Comparison of ENCODE assay signal across 9 cellular contexts in the genomic region with DNA sequence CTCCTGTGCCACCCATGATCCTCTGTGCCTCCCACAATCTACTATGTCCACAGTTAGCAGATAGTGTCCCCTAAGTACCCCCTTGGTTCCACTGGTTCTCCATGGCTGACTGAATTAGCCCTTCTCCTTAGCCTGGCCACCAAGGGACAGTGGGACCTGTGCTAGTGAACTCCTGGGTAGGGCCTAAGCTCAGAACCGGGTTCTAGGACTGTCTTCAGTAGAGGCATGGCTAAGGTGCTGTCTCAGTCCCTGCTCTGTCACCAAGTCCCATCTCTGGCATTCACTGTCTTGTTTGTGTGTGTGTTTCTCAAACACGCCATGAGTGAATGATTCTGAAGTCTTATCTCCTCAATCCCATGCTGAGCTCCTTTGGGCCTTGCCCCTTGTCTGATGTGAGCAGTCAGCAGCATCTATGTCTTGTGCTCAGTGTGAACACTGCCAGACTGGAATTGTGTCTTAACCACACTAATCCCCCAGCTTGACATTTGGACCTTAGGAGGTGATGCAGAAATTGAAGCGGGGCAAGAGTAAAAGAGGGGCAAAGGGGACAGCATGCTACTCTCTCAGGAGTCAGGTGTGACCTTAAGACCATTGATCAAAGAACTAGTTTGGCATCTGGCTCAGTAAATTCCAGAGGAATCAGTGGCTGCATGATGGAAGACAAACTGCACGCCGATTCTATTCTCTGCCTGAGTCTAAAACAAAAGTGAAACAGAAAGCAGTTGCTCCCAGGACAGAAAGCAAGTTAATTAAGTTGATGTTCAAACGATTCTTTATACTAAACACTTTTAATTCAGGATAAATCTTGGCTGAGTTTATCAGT.
DNase-seq lines count a peak whose midpoint lies in the region; TF ChIP-seq lines count a peak whose summit lies in the region.
"Had no signal": no experiment of that assay in that cellular context is flagged by ENCODE, and none has a peak within 500 bp of the region (broad histone marks: within the 10 kb centered on the region; RNA-seq: fewer than 3 reads in every experiment).

No MANE protein-coding gene starts in this region.

- H3K9me3 ChIP-seq in prostate gland = no peaks in the 10 kb centered on the region
- H3K9me3 ChIP-seq: neutrophil had no signal

- H3K4me3 ChIP-seq in GM12865 (ENCODE audit: low read depth, low read length) (no peak overlapping the region), skin epidermis (peak overlapping the region in 5 of 7 experiments; percentile 1 to 26 (median 10)), prostate gland (peak overlapping the region in 1 of 2 donors; percentile 6)

- intact Hi-C loops in prostate gland (cut with DNase I) = no loop called here

- H3K27me3 ChIP-seq in prostate gland (replicated peaks; ENCODE audit: insufficient read depth) = no peaks in the 10 kb centered on the region
- H3K27me3 ChIP-seq: neutrophil had no signal

- no peaks in the 10 kb centered on the region for H3K4me1 ChIP-seq in prostate gland (replicated peaks)

- in situ Hi-C loops in KBM-7 (cut with MboI; ENCODE audit: low pct_unique_long_range_greater_than_20kb, low sequenced_read_pairs) = no loop called here

- H3K27ac ChIP-seq in skin epidermis = peak overlapping the region in 6 of 21 experiments; percentile 1 to 66 (median 34)
- H3K27ac ChIP-seq in prostate gland = peak overlapping the region in 1 of 2 donors; percentile 50
- H3K27ac ChIP-seq: neutrophil had no signal

- WGBS in prostate gland = 42% methylated on average over 6 of the region's 6 CpGs

- no peak for TF ChIP-seq POLR2A in prostate gland (IDR thresholded peaks at IDR 0.05)

- H3K36me3 ChIP-seq in prostate gland = no peaks in the 10 kb centered on the region
- H3K36me3 ChIP-seq: neutrophil had no signal

- DNase-seq in GM12865 (ENCODE audit: low read depth) = peak; percentile 4
- peak; percentile 40 for DNase-seq in RPMI8226
- peak; percentile 68 for DNase-seq in fibroblast of peridontal ligament (ENCODE audit: extremely low read depth)
- DNase-seq in DMS153 treated with DMSO at 0.1 percent for 48 hours (lab: John Stamatoyannopoulos, UW; ENCODE audit: unreplicated experiment) = no peak
- DNase-seq in KBM-7 = no peak
- DNase-seq in prostate gland (ENCODE audit: low spot score) = no peak
- DNase-seq: NCI-H2081 treated with DMSO at 0.1 percent for 48 hours had no signal

- no peak for TF ChIP-seq CTCF in GM12865 (IDR thresholded peaks at IDR 0.05; ENCODE audit: insufficient read depth, low read depth, low read length, missing control alignments)
- TF ChIP-seq CTCF in prostate gland (IDR thresholded peaks at IDR 0.05) = no peak

Comparison
In these comparisons a context has a peak if more than half of its experiments do, and no peak if none do; other contexts are left out.
1. DNase-seq: peak in GM12865 (single experiment), RPMI8226 (single experiment) and fibroblast of peridontal ligament (single experiment); none in DMS153 treated with DMSO at 0.1 percent for 48 hours (single experiment), KBM-7 (single experiment) and prostate gland (single experiment).